Comparison of ENCODE assay signal across 1 cellular context in genomic region chr21:36060159-36060921, GRCh38.
TF ChIP-seq lines count a peak whose summit lies in the region.

SETD4 (minus strand) TSS chr21:36060526; CDS start chr21:36058888, 1,638 bp downstream.

TF ChIP-seq in HepG2, 621 proteins besides CTCF, POLR2A, EP300 and RAD21 (continued from another document and continues in another):
- TF ChIP-seq ZNF362 (CRISPR knock-in tag; IDR thresholded peaks at IDR 0.05; ENCODE audit: borderline replicate concordance): no peak
- peak; percentile 92 for TF ChIP-seq YY1 (IDR thresholded peaks at IDR 0.05; ENCODE audit: insufficient read depth, insufficient replicate concordance, low read depth, low read length)
- TF ChIP-seq ZNF574 (CRISPR knock-in tag; IDR thresholded peaks at IDR 0.05): peak; percentile 67
- TF ChIP-seq ZGPAT (CRISPR knock-in tag; IDR thresholded peaks at IDR 0.05): peak; percentile 51; the same call in 1 of the 2 replicates
- no peak for TF ChIP-seq ZKSCAN5 (CRISPR knock-in tag; IDR thresholded peaks at IDR 0.05)
- TF ChIP-seq ZSCAN30 (CRISPR knock-in tag; IDR thresholded peaks at IDR 0.05): no peak
- TF ChIP-seq ZBTB4 (CRISPR knock-in tag; IDR thresholded peaks at IDR 0.05; ENCODE audit: borderline replicate concordance): peak; percentile 15; the same call in 1 of the 2 replicates
- no peak for TF ChIP-seq SMAD9 (CRISPR knock-in tag; IDR thresholded peaks at IDR 0.05)
- peak; percentile 39 for TF ChIP-seq ZNF607 (CRISPR knock-in tag; IDR thresholded peaks at IDR 0.05; ENCODE audit: borderline replicate concordance)
- no peak for TF ChIP-seq NBN (conservative IDR thresholded peaks at IDR 0.05)
- peak; percentile 58; the same call in 1 of the 2 replicates for TF ChIP-seq BCL3 (CRISPR knock-in tag; IDR thresholded peaks at IDR 0.05)
- no peak for TF ChIP-seq PHF5A (CRISPR knock-in tag; IDR thresholded peaks at IDR 0.05; ENCODE audit: low read depth, unreplicated experiment)
- TF ChIP-seq PRPF4 (IDR thresholded peaks at IDR 0.05; ENCODE audit: low read depth, low read length, poor library complexity, severe bottlenecking): no peak
- no peak for TF ChIP-seq RARG (CRISPR knock-in tag; IDR thresholded peaks at IDR 0.05; ENCODE audit: low read depth)
- no peak for TF ChIP-seq PAWR (CRISPR knock-in tag; IDR thresholded peaks at IDR 0.05; ENCODE audit: borderline replicate concordance)
- no peak for TF ChIP-seq CBFB (CRISPR knock-in tag; IDR thresholded peaks at IDR 0.05)
- TF ChIP-seq PPARG (CRISPR knock-in tag; conservative IDR thresholded peaks at IDR 0.05): peak; percentile 37; the same call in 1 of the 2 replicates
- TF ChIP-seq RNF219 (CRISPR knock-in tag; IDR thresholded peaks at IDR 0.05): peak; percentile 78; the same call in 1 of the 2 replicates
- TF ChIP-seq TFDP1 (CRISPR knock-in tag; IDR thresholded peaks at IDR 0.05; ENCODE audit: borderline replicate concordance): peak; percentile 35; the same call in 1 of the 2 replicates
- peak; percentile 74; the same call in 1 of the 2 replicates for TF ChIP-seq SMYD3 (CRISPR knock-in tag; IDR thresholded peaks at IDR 0.05)
- TF ChIP-seq ZNF619 (CRISPR knock-in tag; IDR thresholded peaks at IDR 0.05): no peak
- peak; percentile 66 for TF ChIP-seq MNT (IDR thresholded peaks at IDR 0.05)
- no peak for TF ChIP-seq STAT6 (CRISPR knock-in tag; IDR thresholded peaks at IDR 0.05; ENCODE audit: borderline replicate concordance)
- TF ChIP-seq MED13 (CRISPR knock-in tag; IDR thresholded peaks at IDR 0.05): 0 out of 2 replicates have a peak, but pooled peaks have one; percentile 39
- no peak for TF ChIP-seq ZSCAN12 (CRISPR knock-in tag; IDR thresholded peaks at IDR 0.05)
- TF ChIP-seq ZNF512 (CRISPR knock-in tag; IDR thresholded peaks at IDR 0.05): no peak
- TF ChIP-seq BATF2 (CRISPR knock-in tag; IDR thresholded peaks at IDR 0.05): no peak
- TF ChIP-seq ZNF354B (CRISPR knock-in tag; IDR thresholded peaks at IDR 0.05): peak; percentile 79; the same call in 1 of the 2 replicates
- peak; percentile 44; the same call in 1 of the 2 replicates for TF ChIP-seq BHLHE40 (IDR thresholded peaks at IDR 0.05; ENCODE audit: low read length)
- no peak for TF ChIP-seq ATF7 (IDR thresholded peaks at IDR 0.05)
- TF ChIP-seq ATF7 (CRISPR knock-in tag; IDR thresholded peaks at IDR 0.05): no peak
- no peak for TF ChIP-seq TSC22D2 (CRISPR knock-in tag; IDR thresholded peaks at IDR 0.05; ENCODE audit: borderline replicate concordance)
- 0 out of 2 replicates have a peak, but pooled peaks have one; percentile 14 for TF ChIP-seq ZNF317 (CRISPR knock-in tag; IDR thresholded peaks at IDR 0.05)
